In the genomic region with DNA sequence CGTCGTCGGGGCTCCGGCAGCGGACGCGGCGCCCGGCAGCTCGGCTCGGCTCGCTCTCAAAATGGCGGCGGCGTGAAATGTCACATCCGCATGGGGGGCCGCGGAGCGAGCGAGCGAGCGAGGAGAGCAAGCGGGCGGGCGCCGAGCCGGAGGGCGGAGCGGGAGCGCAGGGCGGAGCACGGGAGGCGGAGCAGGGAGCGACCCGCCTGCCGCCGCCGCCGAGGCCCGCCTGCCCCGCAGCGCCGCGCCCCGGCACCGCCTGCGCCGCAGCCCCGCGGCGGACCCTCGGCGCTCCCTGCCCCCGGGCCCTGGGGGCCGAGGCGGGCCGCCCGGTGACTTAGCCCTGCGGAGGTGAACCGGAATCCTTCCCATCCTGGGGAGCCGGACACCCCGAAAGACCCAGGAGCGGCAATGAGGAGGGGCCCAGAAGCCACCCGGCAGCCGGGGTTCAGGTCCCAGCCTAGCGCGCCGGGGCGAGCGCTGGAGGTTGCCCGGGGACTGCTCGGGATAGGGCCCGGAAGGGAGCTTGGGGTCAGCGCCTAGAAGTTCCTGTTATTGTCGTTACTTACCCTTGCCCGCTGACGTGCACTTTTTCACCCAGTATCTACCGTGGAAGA, we compare ENCODE assay signal across 1 cellular context.
TF ChIP-seq lines count a peak whose summit lies in the region.

A gene (minus strand): TSS at position 82 of the 617 bp plus-strand sequence. CDS start 621 bp downstream, outside the sequence.

TF ChIP-seq in GM12878, 131 proteins besides CTCF, POLR2A, EP300 and RAD21 (continued from another document and continues in another):
- TF ChIP-seq, protein P1, sequence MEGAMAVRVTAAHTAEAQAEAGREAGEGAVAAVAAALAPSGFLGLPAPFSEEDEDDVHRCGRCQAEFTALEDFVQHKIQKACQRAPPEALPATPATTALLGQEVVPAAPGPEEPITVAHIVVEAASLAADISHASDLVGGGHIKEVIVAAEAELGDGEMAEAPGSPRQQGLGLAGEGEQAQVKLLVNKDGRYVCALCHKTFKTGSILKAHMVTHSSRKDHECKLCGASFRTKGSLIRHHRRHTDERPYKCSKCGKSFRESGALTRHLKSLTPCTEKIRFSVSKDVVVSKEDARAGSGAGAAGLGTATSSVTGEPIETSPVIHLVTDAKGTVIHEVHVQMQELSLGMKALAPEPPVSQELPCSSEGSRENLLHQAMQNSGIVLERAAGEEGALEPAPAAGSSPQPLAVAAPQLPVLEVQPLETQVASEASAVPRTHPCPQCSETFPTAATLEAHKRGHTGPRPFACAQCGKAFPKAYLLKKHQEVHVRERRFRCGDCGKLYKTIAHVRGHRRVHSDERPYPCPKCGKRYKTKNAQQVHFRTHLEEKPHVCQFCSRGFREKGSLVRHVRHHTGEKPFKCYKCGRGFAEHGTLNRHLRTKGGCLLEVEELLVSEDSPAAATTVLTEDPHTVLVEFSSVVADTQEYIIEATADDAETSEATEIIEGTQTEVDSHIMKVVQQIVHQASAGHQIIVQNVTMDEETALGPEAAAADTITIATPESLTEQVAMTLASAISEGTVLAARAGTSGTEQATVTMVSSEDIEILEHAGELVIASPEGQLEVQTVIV (IDR thresholded peaks at IDR 0.05; ENCODE audit: borderline replicate concordance, partially characterized antibody) = no peak
- TF ChIP-seq RB1 (IDR thresholded peaks at IDR 0.05; ENCODE audit: borderline replicate concordance) = no peak
- no peak for TF ChIP-seq TBL1XR1 (IDR thresholded peaks at IDR 0.05; ENCODE audit: low read depth, low read length)
- peak; percentile 88 for TF ChIP-seq GATAD2B (conservative IDR thresholded peaks at IDR 0.05; ENCODE audit: low read depth)
- no peak for TF ChIP-seq RFX5 (IDR thresholded peaks at IDR 0.05; ENCODE audit: low read depth, low read length)
- TF ChIP-seq SMC3 (IDR thresholded peaks at IDR 0.05; ENCODE audit: borderline replicate concordance, low read length) = no peak
- TF ChIP-seq, protein P2, sequence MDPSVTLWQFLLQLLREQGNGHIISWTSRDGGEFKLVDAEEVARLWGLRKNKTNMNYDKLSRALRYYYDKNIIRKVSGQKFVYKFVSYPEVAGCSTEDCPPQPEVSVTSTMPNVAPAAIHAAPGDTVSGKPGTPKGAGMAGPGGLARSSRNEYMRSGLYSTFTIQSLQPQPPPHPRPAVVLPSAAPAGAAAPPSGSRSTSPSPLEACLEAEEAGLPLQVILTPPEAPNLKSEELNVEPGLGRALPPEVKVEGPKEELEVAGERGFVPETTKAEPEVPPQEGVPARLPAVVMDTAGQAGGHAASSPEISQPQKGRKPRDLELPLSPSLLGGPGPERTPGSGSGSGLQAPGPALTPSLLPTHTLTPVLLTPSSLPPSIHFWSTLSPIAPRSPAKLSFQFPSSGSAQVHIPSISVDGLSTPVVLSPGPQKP (IDR thresholded peaks at IDR 0.05; ENCODE audit: low read depth, low read length) = no peak
- TF ChIP-seq, protein P3, sequence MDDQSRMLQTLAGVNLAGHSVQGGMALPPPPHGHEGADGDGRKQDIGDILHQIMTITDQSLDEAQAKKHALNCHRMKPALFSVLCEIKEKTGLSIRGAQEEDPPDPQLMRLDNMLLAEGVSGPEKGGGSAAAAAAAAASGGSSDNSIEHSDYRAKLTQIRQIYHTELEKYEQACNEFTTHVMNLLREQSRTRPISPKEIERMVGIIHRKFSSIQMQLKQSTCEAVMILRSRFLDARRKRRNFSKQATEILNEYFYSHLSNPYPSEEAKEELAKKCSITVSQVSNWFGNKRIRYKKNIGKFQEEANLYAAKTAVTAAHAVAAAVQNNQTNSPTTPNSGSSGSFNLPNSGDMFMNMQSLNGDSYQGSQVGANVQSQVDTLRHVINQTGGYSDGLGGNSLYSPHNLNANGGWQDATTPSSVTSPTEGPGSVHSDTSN (IDR thresholded peaks at IDR 0.05; ENCODE audit: insufficient replicate concordance, low read depth, low read length) = no peak
- TF ChIP-seq RBBP5 (conservative IDR thresholded peaks at IDR 0.05) = no peak
- no peak for TF ChIP-seq ZZZ3 (IDR thresholded peaks at IDR 0.05; ENCODE audit: control insufficient read depth, insufficient read length, low read depth)
- no peak for TF ChIP-seq CBX3 (IDR thresholded peaks at IDR 0.05; ENCODE audit: borderline replicate concordance, low read depth)
- no peak for TF ChIP-seq EED (IDR thresholded peaks at IDR 0.05; ENCODE audit: low read depth)
- peak; percentile 34 for TF ChIP-seq SP1 (IDR thresholded peaks at IDR 0.05; ENCODE audit: low read depth, low read length)
- no peak for TF ChIP-seq SIN3A (IDR thresholded peaks at IDR 0.05; ENCODE audit: low read depth, low read length)
- TF ChIP-seq MEF2A (IDR thresholded peaks at IDR 0.05; ENCODE audit: insufficient read depth, low read depth, low read length) = no peak
- no peak for TF ChIP-seq HDAC2 (IDR thresholded peaks at IDR 0.05)
- TF ChIP-seq MTA2 (IDR thresholded peaks at IDR 0.05; ENCODE audit: low read depth) = no peak
- no peak for TF ChIP-seq MTA3 (IDR thresholded peaks at IDR 0.05; ENCODE audit: borderline replicate concordance, low read length)
- TF ChIP-seq SMAD5 (IDR thresholded peaks at IDR 0.05; ENCODE audit: low read depth) = no peak
- no peak for TF ChIP-seq NR2C1 (IDR thresholded peaks at IDR 0.05)
- TF ChIP-seq STAT3 (IDR thresholded peaks at IDR 0.05; ENCODE audit: low read depth, low read length) = no peak
- no peak for TF ChIP-seq POU2F2 (IDR thresholded peaks at IDR 0.05; ENCODE audit: borderline replicate concordance, low read depth, low read length)
- no peak for TF ChIP-seq KAT2A (conservative IDR thresholded peaks at IDR 0.05; ENCODE audit: control insufficient read depth, low read depth, low read length)
- TF ChIP-seq HCFC1 (IDR thresholded peaks at IDR 0.05; ENCODE audit: low read length) = no peak
- no peak for TF ChIP-seq ZNF274 (IDR thresholded peaks at IDR 0.05; ENCODE audit: insufficient read depth, insufficient read length)
- no peak for TF ChIP-seq TCF3 (IDR thresholded peaks at IDR 0.05; ENCODE audit: borderline replicate concordance, insufficient read depth, low read depth, low read length)
- no peak for TF ChIP-seq PAX5 (IDR thresholded peaks at IDR 0.05; ENCODE audit: borderline replicate concordance, low read depth, low read length)
- no peak for TF ChIP-seq JUNB (IDR thresholded peaks at IDR 0.05)
- TF ChIP-seq, protein P4, sequence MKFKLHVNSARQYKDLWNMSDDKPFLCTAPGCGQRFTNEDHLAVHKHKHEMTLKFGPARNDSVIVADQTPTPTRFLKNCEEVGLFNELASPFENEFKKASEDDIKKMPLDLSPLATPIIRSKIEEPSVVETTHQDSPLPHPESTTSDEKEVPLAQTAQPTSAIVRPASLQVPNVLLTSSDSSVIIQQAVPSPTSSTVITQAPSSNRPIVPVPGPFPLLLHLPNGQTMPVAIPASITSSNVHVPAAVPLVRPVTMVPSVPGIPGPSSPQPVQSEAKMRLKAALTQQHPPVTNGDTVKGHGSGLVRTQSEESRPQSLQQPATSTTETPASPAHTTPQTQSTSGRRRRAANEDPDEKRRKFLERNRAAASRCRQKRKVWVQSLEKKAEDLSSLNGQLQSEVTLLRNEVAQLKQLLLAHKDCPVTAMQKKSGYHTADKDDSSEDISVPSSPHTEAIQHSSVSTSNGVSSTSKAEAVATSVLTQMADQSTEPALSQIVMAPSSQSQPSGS (IDR thresholded peaks at IDR 0.05; ENCODE audit: low read length) = no peak
- TF ChIP-seq CEBPB (IDR thresholded peaks at IDR 0.05; ENCODE audit: borderline replicate concordance in 1 of 2, low read depth in 2 of 2, low read length in 2 of 2) = no peak
- no peak for TF ChIP-seq YBX1 (IDR thresholded peaks at IDR 0.05)
- TF ChIP-seq RAD51 (IDR thresholded peaks at IDR 0.05) = no peak
- TF ChIP-seq, protein P5, sequence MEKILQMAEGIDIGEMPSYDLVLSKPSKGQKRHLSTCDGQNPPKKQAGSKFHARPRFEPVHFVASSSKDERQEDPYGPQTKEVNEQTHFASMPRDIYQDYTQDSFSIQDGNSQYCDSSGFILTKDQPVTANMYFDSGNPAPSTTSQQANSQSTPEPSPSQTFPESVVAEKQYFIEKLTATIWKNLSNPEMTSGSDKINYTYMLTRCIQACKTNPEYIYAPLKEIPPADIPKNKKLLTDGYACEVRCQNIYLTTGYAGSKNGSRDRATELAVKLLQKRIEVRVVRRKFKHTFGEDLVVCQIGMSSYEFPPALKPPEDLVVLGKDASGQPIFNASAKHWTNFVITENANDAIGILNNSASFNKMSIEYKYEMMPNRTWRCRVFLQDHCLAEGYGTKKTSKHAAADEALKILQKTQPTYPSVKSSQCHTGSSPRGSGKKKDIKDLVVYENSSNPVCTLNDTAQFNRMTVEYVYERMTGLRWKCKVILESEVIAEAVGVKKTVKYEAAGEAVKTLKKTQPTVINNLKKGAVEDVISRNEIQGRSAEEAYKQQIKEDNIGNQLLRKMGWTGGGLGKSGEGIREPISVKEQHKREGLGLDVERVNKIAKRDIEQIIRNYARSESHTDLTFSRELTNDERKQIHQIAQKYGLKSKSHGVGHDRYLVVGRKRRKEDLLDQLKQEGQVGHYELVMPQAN (conservative IDR thresholded peaks at IDR 0.05) = no peak
- TF ChIP-seq KLF5 (IDR thresholded peaks at IDR 0.05; ENCODE audit: partially characterized antibody) = no peak
- TF ChIP-seq, protein P6, sequence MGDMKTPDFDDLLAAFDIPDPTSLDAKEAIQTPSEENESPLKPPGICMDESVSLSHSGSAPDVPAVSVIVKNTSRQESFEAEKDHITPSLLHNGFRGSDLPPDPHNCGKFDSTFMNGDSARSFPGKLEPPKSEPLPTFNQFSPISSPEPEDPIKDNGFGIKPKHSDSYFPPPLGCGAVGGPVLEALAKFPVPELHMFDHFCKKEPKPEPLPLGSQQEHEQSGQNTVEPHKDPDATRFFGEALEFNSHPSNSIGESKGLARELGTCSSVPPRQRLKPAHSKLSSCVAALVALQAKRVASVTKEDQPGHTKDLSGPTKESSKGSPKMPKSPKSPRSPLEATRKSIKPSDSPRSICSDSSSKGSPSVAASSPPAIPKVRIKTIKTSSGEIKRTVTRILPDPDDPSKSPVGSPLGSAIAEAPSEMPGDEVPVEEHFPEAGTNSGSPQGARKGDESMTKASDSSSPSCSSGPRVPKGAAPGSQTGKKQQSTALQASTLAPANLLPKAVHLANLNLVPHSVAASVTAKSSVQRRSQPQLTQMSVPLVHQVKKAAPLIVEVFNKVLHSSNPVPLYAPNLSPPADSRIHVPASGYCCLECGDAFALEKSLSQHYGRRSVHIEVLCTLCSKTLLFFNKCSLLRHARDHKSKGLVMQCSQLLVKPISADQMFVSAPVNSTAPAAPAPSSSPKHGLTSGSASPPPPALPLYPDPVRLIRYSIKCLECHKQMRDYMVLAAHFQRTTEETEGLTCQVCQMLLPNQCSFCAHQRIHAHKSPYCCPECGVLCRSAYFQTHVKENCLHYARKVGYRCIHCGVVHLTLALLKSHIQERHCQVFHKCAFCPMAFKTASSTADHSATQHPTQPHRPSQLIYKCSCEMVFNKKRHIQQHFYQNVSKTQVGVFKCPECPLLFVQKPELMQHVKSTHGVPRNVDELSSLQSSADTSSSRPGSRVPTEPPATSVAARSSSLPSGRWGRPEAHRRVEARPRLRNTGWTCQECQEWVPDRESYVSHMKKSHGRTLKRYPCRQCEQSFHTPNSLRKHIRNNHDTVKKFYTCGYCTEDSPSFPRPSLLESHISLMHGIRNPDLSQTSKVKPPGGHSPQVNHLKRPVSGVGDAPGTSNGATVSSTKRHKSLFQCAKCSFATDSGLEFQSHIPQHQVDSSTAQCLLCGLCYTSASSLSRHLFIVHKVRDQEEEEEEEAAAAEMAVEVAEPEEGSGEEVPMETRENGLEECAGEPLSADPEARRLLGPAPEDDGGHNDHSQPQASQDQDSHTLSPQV (IDR thresholded peaks at IDR 0.05) = no peak
- TF ChIP-seq, protein P7, sequence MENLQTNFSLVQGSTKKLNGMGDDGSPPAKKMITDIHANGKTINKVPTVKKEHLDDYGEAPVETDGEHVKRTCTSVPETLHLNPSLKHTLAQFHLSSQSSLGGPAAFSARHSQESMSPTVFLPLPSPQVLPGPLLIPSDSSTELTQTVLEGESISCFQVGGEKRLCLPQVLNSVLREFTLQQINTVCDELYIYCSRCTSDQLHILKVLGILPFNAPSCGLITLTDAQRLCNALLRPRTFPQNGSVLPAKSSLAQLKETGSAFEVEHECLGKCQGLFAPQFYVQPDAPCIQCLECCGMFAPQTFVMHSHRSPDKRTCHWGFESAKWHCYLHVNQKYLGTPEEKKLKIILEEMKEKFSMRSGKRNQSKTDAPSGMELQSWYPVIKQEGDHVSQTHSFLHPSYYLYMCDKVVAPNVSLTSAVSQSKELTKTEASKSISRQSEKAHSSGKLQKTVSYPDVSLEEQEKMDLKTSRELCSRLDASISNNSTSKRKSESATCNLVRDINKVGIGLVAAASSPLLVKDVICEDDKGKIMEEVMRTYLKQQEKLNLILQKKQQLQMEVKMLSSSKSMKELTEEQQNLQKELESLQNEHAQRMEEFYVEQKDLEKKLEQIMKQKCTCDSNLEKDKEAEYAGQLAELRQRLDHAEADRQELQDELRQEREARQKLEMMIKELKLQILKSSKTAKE (IDR thresholded peaks at IDR 0.05; ENCODE audit: low read depth, poor library complexity, severe bottlenecking) = no peak
- peak; percentile 80; the same call in 1 of the 2 replicates for TF ChIP-seq TAF1 (IDR thresholded peaks at IDR 0.05; ENCODE audit: borderline replicate concordance, low read depth, low read length)
- no peak for TF ChIP-seq ZNF384 (IDR thresholded peaks at IDR 0.05; ENCODE audit: borderline replicate concordance, low read depth, low read length)
- TF ChIP-seq, protein P8, sequence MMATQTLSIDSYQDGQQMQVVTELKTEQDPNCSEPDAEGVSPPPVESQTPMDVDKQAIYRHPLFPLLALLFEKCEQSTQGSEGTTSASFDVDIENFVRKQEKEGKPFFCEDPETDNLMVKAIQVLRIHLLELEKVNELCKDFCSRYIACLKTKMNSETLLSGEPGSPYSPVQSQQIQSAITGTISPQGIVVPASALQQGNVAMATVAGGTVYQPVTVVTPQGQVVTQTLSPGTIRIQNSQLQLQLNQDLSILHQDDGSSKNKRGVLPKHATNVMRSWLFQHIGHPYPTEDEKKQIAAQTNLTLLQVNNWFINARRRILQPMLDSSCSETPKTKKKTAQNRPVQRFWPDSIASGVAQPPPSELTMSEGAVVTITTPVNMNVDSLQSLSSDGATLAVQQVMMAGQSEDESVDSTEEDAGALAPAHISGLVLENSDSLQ (IDR thresholded peaks at IDR 0.05) = no peak
- TF ChIP-seq SRF (IDR thresholded peaks at IDR 0.05; ENCODE audit: low read depth in 2 of 2, low read length in 2 of 2) = no peak
- TF ChIP-seq BCL11A (IDR thresholded peaks at IDR 0.05; ENCODE audit: low read depth, low read length) = no peak
- TF ChIP-seq FOS (IDR thresholded peaks at IDR 0.05; ENCODE audit: borderline replicate concordance, extremely low read depth, insufficient read length) = no peak
- peak; percentile 63 for TF ChIP-seq IKZF1 (conservative IDR thresholded peaks at IDR 0.05)
- TF ChIP-seq ZNF622 (IDR thresholded peaks at IDR 0.05) = no peak
- TF ChIP-seq FOXM1 (IDR thresholded peaks at IDR 0.05; ENCODE audit: low read depth, low read length) = no peak
